20 cellular contexts compared by ENCODE assay signal in genomic region chr3:48082580-48083187, GRCh38.
A peak's percentile ranks its signal among the peaks of the same experiment; 100 is the strongest.
DNase-seq lines count a peak whose midpoint lies in the region; ATAC-seq, FAIRE-seq and TF ChIP-seq lines count a peak whose summit lies in the region.
"Had no signal": no experiment of that assay in that cellular context is flagged by ENCODE, and none has a peak within 500 bp of the region (broad histone marks: within the 10 kb centered on the region; RNA-seq: fewer than 3 reads in every experiment).

No MANE protein-coding gene starts in this region.

- intact Hi-C loops in IMR-90 (cut with micrococcal nuclease) (no loop called here), K562 (cut with micrococcal nuclease) (no loop called here), right lobe of liver (cut with DNase I) (no loop called here)

- H2BK20ac ChIP-seq in IMR-90 (ENCODE audit: low read depth, low read length) = no peak overlapping the region

- H2BK120ac ChIP-seq in IMR-90 (ENCODE audit: low read depth, low read length) = no peak overlapping the region

- POLR2A ChIA-PET in IMR-90 (lab: Charles Lee; ENCODE audit: unreplicated experiment) (no interaction called here), K562 (lab: Yijun Ruan, JAX) (interaction anchor here (0.7 to 1.4 kb wide), 3 partner anchors 15 to 210 kb away, joined by 3 read pairs; no protein-coding TSS in a partner anchor)

- ATAC-seq in IMR-90 (ENCODE audit: low read depth) (no peak), K562 (no peak), right lobe of liver (peak; percentile 23 to 52 (median 42)), GM21381 (IDR thresholded peaks at IDR 0.05; ENCODE audit: unreplicated experiment) (no peak)

- TF ChIP-seq EP300 in K562 (IDR thresholded peaks at IDR 0.05; ENCODE audit: low read length) = peak; percentile 19; the same call in 1 of the 2 replicates

- no peak overlapping the region for H3K4ac ChIP-seq in IMR-90 (ENCODE audit: low read depth, low read length)

- H2AK9ac ChIP-seq in IMR-90 (replicated peaks; ENCODE audit: low read depth, low read length, poor library complexity) = no peak overlapping the region

- peaks cover 3% of the 10 kb centered on the region for H3F3A ChIP-seq in smooth muscle cell (ENCODE audit: low read depth)

- H4K8ac ChIP-seq in IMR-90 (ENCODE audit: low read depth in 2 of 2, low read length in 2 of 2) = no peak overlapping the region

- no peak overlapping the region for H3K56ac ChIP-seq in IMR-90 (ENCODE audit: extremely low read depth, insufficient read depth, low read length)

- dilution Hi-C loops in IMR-90 (cut with HindIII; ENCODE audit: low sequenced_read_pairs, unreplicated experiment) = no loop called here

- peaks cover 18% of the 10 kb centered on the region for H3K36me3 Mint-ChIP-seq in activated naive CD4-positive, alpha-beta T cell treated with anti-CD3 and anti-CD28 coated beads, Interleukin-2, amount 10 ng/mL, durations not matched to agents 7 days and 5 days

- peaks cover 23% of the 10 kb centered on the region for H3K4me1 Mint-ChIP-seq in activated naive CD4-positive, alpha-beta T cell treated with anti-CD3 and anti-CD28 coated beads, Interleukin-2, amount 10 ng/mL, durations not matched to agents 7 days and 5 days

- no peaks in the 10 kb centered on the region for H3K9me3 ChIP-seq in IMR-90 (ENCODE audit: control insufficient read depth, insufficient read depth, low read length)
- H3K9me3 ChIP-seq in K562 (replicated peaks; ENCODE audit: control insufficient read depth, insufficient read depth, low read depth, low read length) = no peaks in the 10 kb centered on the region
- H3K9me3 ChIP-seq in right lobe of liver = no peaks in the 10 kb centered on the region
- no peaks in the 10 kb centered on the region for H3K9me3 ChIP-seq in smooth muscle cell (replicated peaks; ENCODE audit: low read depth)

- H3K4me3 ChIP-seq in IMR-90 (ENCODE audit: insufficient read depth, low read depth, low read length) (no peak overlapping the region), K562 (no peak overlapping the region), right lobe of liver (no peak overlapping the region), smooth muscle cell (no peak overlapping the region)
- H3K4me3 ChIP-seq: PC-9 had no signal

- BruUV-seq in IMR-90 (replicated peaks; lab: Mats Ljungman, UMichigan) (no TSS peak), K562 (replicated peaks; lab: Mats Ljungman, UMichigan) (no TSS peak)

- no peak overlapping the region for H3K14ac ChIP-seq in IMR-90 (replicated peaks; ENCODE audit: low read depth, low read length)

- H3K36me3 ChIP-seq in IMR-90 (ENCODE audit: control insufficient read depth, insufficient read depth, low read length) (peaks cover 9% of the 10 kb centered on the region), K562 (ENCODE audit: control insufficient read depth, insufficient read depth, low read length) (peaks cover 36% of the 10 kb centered on the region), right lobe of liver (no peaks in the 10 kb centered on the region), smooth muscle cell (ENCODE audit: low read depth) (no peaks in the 10 kb centered on the region)

- no peak overlapping the region for H2BK5ac ChIP-seq in IMR-90 (ENCODE audit: low read depth, low read length, poor library complexity, severe bottlenecking)

- peaks cover 0 to 58% of the 10 kb centered on the region in 2 experiments; a peak in 2 of 4 replicates for H3K79me1 ChIP-seq in IMR-90 (ENCODE audit: low read depth in 1 of 2, low read length in 2 of 2)

- TF ChIP-seq RAD21 in IMR-90 (IDR thresholded peaks at IDR 0.05; ENCODE audit: low read length) (no peak), K562 (CRISPR knock-in tag; conservative IDR thresholded peaks at IDR 0.05 in 1 of 2, IDR thresholded peaks at IDR 0.05 in 1 of 2) (no peak)

- no peak for FAIRE-seq in K562 (lab: Jason Lieb, UNC)
- no peak for FAIRE-seq in frontal cortex (lab: Jason Lieb, UNC)

- H4K5ac ChIP-seq in IMR-90 (ENCODE audit: low read depth, low read length) = no peak overlapping the region

- H3K4me1 ChIP-seq in IMR-90 (ENCODE audit: control insufficient read depth, insufficient read depth, low read length) (peaks cover 8% of the 10 kb centered on the region), K562 (replicated peaks in 1 of 2; ENCODE audit: control insufficient read depth in 2 of 2, insufficient read depth in 2 of 2, low read length in 2 of 2) (peaks cover 11 to 16% of the 10 kb centered on the region in 2 experiments; a peak in 4 of 5 replicates), right lobe of liver (peaks cover 0 to 37% (median 17%) of the 10 kb centered on the region in 4 donors), smooth muscle cell (ENCODE audit: low read depth) (peaks cover 12% of the 10 kb centered on the region)

- H3K9me3 Mint-ChIP-seq in activated naive CD4-positive, alpha-beta T cell treated with anti-CD3 and anti-CD28 coated beads, Interleukin-2, amount 10 ng/mL, durations not matched to agents 7 days and 5 days = no peaks in the 10 kb centered on the region
- H3K9me3 Mint-ChIP-seq: CD14-positive monocyte, H9 had no signal

- H3K4me3 Mint-ChIP-seq in activated naive CD4-positive, alpha-beta T cell treated with anti-CD3 and anti-CD28 coated beads, Interleukin-2, amount 10 ng/mL, durations not matched to agents 7 days and 5 days = no peak overlapping the region
- H3K4me3 Mint-ChIP-seq: CD14-positive monocyte, H9 had no signal

- H3K79me2 ChIP-seq in K562 (ENCODE audit: control insufficient read depth, insufficient read depth, low read length) (peaks cover 88% of the 10 kb centered on the region), smooth muscle cell (ENCODE audit: low read depth) (peaks cover 96% of the 10 kb centered on the region)

- TF ChIP-seq POLR2A in IMR-90 (IDR thresholded peaks at IDR 0.05; ENCODE audit: low read depth, low read length) (no peak), K562 (conservative IDR thresholded peaks at IDR 0.05) (no peak), right lobe of liver (IDR thresholded peaks at IDR 0.05) (no peak)

- H2AK5ac ChIP-seq in IMR-90 (ENCODE audit: low read depth, low read length) = no peak overlapping the region

- H3K27me3 ChIP-seq in IMR-90 (ENCODE audit: control insufficient read depth, insufficient read depth, low read length) (no peaks in the 10 kb centered on the region), K562 (ENCODE audit: control insufficient read depth in 2 of 2, insufficient read depth in 2 of 2, low read length in 2 of 2) (no peaks in the 10 kb centered on the region), right lobe of liver (no peaks in the 10 kb centered on the region), smooth muscle cell (ENCODE audit: low read depth) (no peaks in the 10 kb centered on the region)

- no peak overlapping the region for H3K9ac ChIP-seq in IMR-90 (ENCODE audit: low read depth, low read length)
- no peak overlapping the region for H3K9ac ChIP-seq in K562 (ENCODE audit: insufficient read depth in 1 of 2, low read depth in 2 of 2, low read length in 2 of 2)
- H3K9ac ChIP-seq in smooth muscle cell (ENCODE audit: low read depth) = no peak overlapping the region

- no peak overlapping the region for H3K27ac Mint-ChIP-seq in activated naive CD4-positive, alpha-beta T cell treated with anti-CD3 and anti-CD28 coated beads, Interleukin-2, amount 10 ng/mL, durations not matched to agents 7 days and 5 days
- H3K27ac Mint-ChIP-seq: CD14-positive monocyte, H9 had no signal

- CTCF ChIA-PET in IMR-90 (lab: Yijun Ruan, JAX) = interaction anchor here (0.7 kb wide), 1 partner anchor 50 kb away, joined by 9 read pairs; no protein-coding TSS in a partner anchor
- CTCF ChIA-PET in K562 (lab: Yijun Ruan, JAX; ENCODE audit: low intra/inter-chr PET ratio) = no interaction called here
- CTCF ChIA-PET in activated naive CD4-positive, alpha-beta T cell treated with anti-CD3 and anti-CD28 coated beads, Interleukin-2, amount 10 ng/mL, durations not matched to agents 7 days and 5 days (lab: Charles Lee) = no interaction called here

- no peak for DNase-seq in IMR-90
- peak; percentile 52 to 65 (median 58) for DNase-seq in K562 (ENCODE audit: extremely low read depth in 1 of 4, low spot score in 3 of 4)
- peak in 1 of 3 donors; percentile 50 for DNase-seq in right lobe of liver
- DNase-seq in smooth muscle cell (lab: John Stamatoyannopoulos, UW; ENCODE audit: unreplicated experiment) = no peak
- DNase-seq in activated naive CD4-positive, alpha-beta T cell treated with anti-CD3 and anti-CD28 coated beads, Interleukin-2, amount 10 ng/mL, durations not matched to agents 7 days and 5 days = no peak
- no peak for DNase-seq in frontal cortex (ENCODE audit: low spot score in 2 of 2)
- DNase-seq in NCI-H69 (lab: John Stamatoyannopoulos, UW) = no peak
- DNase-seq: ACHN, AML-193, COR-L47, DMS153, H9, NCI-H1417, NCI-H187 treated with DMSO at 0.1 percent for 48 hours, NCI-H2171, NCI-H446 treated with DMSO at 0.1 percent for 48 hours, NCI-H748 treated with DMSO at 0.1 percent for 48 hours, PC-9 had no signal

- WGBS in IMR-90 (ENCODE audit: extremely low coverage in 2 of 2, insufficient read length in 1 of 2), 2 experiments = no CpG with 5 or more reads among the region's 4 CpGs
- WGBS in K562 (ENCODE audit: insufficient coverage, low coverage, missing lambda C conversion rate) = 39% methylated on average over 4 of the region's 4 CpGs
- WGBS in right lobe of liver (ENCODE audit: insufficient coverage, low coverage, low lambda C conversion rate, missing lambda C conversion rate) = 33% methylated on average over 4 of the region's 4 CpGs
- 97% methylated on average over 4 of the region's 4 CpGs for WGBS in smooth muscle cell (ENCODE audit: low lambda C conversion rate)

- H4K20me1 ChIP-seq in IMR-90 (ENCODE audit: insufficient read depth, low read length) (peaks cover 95% of the 10 kb centered on the region), K562 (replicated peaks; ENCODE audit: control insufficient read depth, insufficient read depth, low read length) (0 out of 2 replicates have a peak, but pooled peaks cover 6% of the 10 kb centered on the region), smooth muscle cell (ENCODE audit: low read depth) (peaks cover 100% of the 10 kb centered on the region)

- in situ Hi-C loops in IMR-90 (cut with MboI; ENCODE audit: low sequenced_read_pairs) (no loop called here), K562 (cut with MboI) (no loop called here)

- H3K9me1 ChIP-seq in IMR-90 (ENCODE audit: insufficient read depth, low read length) (peaks cover 15% of the 10 kb centered on the region), K562 (ENCODE audit: control insufficient read depth, insufficient read depth, low read length) (no peaks in the 10 kb centered on the region)

- H2AFZ ChIP-seq in IMR-90 (replicated peaks; ENCODE audit: low read length, poor library complexity) = no peak overlapping the region
- no peak overlapping the region for H2AFZ ChIP-seq in K562 (ENCODE audit: low read depth, low read length)
- no peak overlapping the region for H2AFZ ChIP-seq in smooth muscle cell (ENCODE audit: low read depth)
- H2AFZ ChIP-seq: PC-9 had no signal

- no peak overlapping the region for H4K91ac ChIP-seq in IMR-90 (ENCODE audit: insufficient read depth, low read depth, low read length)

- TF ChIP-seq CTCF in IMR-90 (conservative IDR thresholded peaks at IDR 0.05; ENCODE audit: low read depth, low read length) = no peak
- no peak for TF ChIP-seq CTCF in K562 (IDR thresholded peaks at IDR 0.05 in 2 of 3, conservative IDR thresholded peaks at IDR 0.05 in 1 of 3; ENCODE audit: insufficient read depth in 2 of 3, low read depth in 1 of 3, low read length in 3 of 3)
- no peak for TF ChIP-seq CTCF in right lobe of liver (IDR thresholded peaks at IDR 0.05)
- TF ChIP-seq CTCF in smooth muscle cell (IDR thresholded peaks at IDR 0.05; ENCODE audit: borderline replicate concordance, insufficient read depth, poor library complexity, severe bottlenecking) = no peak

- H3K18ac ChIP-seq in IMR-90 (ENCODE audit: low read depth, low read length) = no peak overlapping the region

- no peak overlapping the region for H2BK15ac ChIP-seq in IMR-90 (ENCODE audit: low read depth, low read length)

- H3K4me2 ChIP-seq in IMR-90 (ENCODE audit: low read depth, low read length) (no peak overlapping the region), K562 (ENCODE audit: insufficient read depth, low read length) (no peak overlapping the region), smooth muscle cell (peak overlapping the region; percentile 5)
- H3K4me2 ChIP-seq: PC-9 had no signal

- H3K27ac ChIP-seq in IMR-90 (ENCODE audit: insufficient read depth, low read length) (peak overlapping the region; percentile 33; the same call in 1 of the 2 replicates), K562 (ENCODE audit: extremely low read depth, low read depth, low read length) (no peak overlapping the region), right lobe of liver (peak overlapping the region; percentile 5 to 36 (median 16)), smooth muscle cell (ENCODE audit: low read depth) (peak overlapping the region; percentile 13)
- H3K27ac ChIP-seq: PC-9 had no signal

- H3K27me3 Mint-ChIP-seq in activated naive CD4-positive, alpha-beta T cell treated with anti-CD3 and anti-CD28 coated beads, Interleukin-2, amount 10 ng/mL, durations not matched to agents 7 days and 5 days = no peaks in the 10 kb centered on the region

- no peak overlapping the region for H3K23ac ChIP-seq in IMR-90 (ENCODE audit: low read depth, low read length)

Comparison
In these comparisons a context has a peak if more than half of its experiments do, and no peak if none do; other contexts are left out.
1. ATAC-seq: peak in right lobe of liver (4 of 4); none in IMR-90 (single experiment), K562 (single experiment) and GM21381 (single experiment).
2. DNase-seq: peak in K562 (4 of 4); none in IMR-90 (single experiment), smooth muscle cell (single experiment), activated naive CD4-positive, alpha-beta T cell treated with anti-CD3 and anti-CD28 coated beads, Interleukin-2, amount 10 ng/mL, durations not matched to agents 7 days and 5 days (single experiment), frontal cortex (0 of 2) and NCI-H69 (single experiment).